14 cellular contexts compared by ENCODE assay signal in the genomic region with DNA sequence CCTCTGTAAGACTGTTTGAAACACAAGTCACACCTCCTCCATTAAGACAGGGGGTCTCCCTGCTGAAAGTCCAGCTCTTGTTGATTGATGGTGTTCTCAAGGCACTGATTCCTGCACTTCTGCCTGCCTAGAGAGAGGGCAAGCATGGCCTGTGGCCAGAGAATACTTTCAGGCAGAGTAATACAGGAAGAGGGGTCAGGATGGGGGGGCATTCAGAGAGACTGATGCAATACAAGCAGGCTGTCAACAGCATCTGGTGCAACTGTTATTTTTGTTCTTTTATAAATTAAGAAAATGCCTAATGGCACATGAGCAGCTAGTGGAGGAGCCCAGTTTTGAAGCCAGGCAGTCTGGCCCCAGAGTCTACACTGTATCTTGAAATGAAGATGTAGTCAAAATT.
DNase-seq lines count a peak whose midpoint lies in the region; ATAC-seq and TF ChIP-seq lines count a peak whose summit lies in the region.
"Had no signal": no experiment of that assay in that cellular context is flagged by ENCODE, and none has a peak within 500 bp of the region (broad histone marks: within the 10 kb centered on the region; RNA-seq: fewer than 3 reads in every experiment).

No MANE protein-coding gene starts in this region.

- no peak for ATAC-seq in aorta (ENCODE audit: low FRiP score)
- ATAC-seq: effector memory CD8-positive, alpha-beta T cell had no signal

- intact Hi-C loops in aorta (cut with DNase I), result no loop called here

- no peak overlapping the region for H3K27ac ChIP-seq in GM23248
- H3K27ac ChIP-seq in aorta (ENCODE audit: low read depth in 1 of 2, low read length in 2 of 2), result no peak overlapping the region
- H3K27ac ChIP-seq: suprapubic skin had no signal

- TF ChIP-seq CTCF in fibroblast of mammary gland (conservative IDR thresholded peaks at IDR 0.05; ENCODE audit: control insufficient read depth, insufficient read depth, low read depth, low read length), result no peak

- H3K4me3 ChIP-seq in GM23248, result no peak overlapping the region
- no peak overlapping the region for H3K4me3 ChIP-seq in fibroblast of mammary gland (ENCODE audit: control insufficient read depth, low read depth, low read length)
- no peak overlapping the region for H3K4me3 ChIP-seq in aorta (ENCODE audit: low read length in 2 of 2)
- H3K4me3 ChIP-seq: suprapubic skin had no signal

- in situ Hi-C loops in GM23248 (cut with MboI), result no loop called here

- H3K9me3 ChIP-seq in GM23248 (ENCODE audit: low read depth) (no peaks in the 10 kb centered on the region), aorta (ENCODE audit: control insufficient read depth, low read length) (no peaks in the 10 kb centered on the region)
- H3K9me3 ChIP-seq: suprapubic skin had no signal

- no peaks in the 10 kb centered on the region for H4K20me1 ChIP-seq in GM23248 (ENCODE audit: insufficient read depth)

- H3K4me2 ChIP-seq in GM23248 (ENCODE audit: unreplicated experiment), result no peak overlapping the region

- H3K79me2 ChIP-seq in GM23248 (ENCODE audit: insufficient read depth), result no peaks in the 10 kb centered on the region

- no peaks in the 10 kb centered on the region for H3K9me2 ChIP-seq in GM23248 (ENCODE audit: insufficient read depth)

- no peaks in the 10 kb centered on the region for H3K4me1 ChIP-seq in GM23248 (ENCODE audit: insufficient read depth)
- H3K4me1 ChIP-seq in aorta (ENCODE audit: control insufficient read depth in 1 of 2, insufficient read depth in 2 of 2, low read length in 2 of 2), result no peaks in the 10 kb centered on the region
- H3K4me1 ChIP-seq: suprapubic skin had no signal

- no peaks in the 10 kb centered on the region for H3K36me3 ChIP-seq in GM23248 (ENCODE audit: low read depth)
- H3K36me3 ChIP-seq in aorta (ENCODE audit: control insufficient read depth in 1 of 2, insufficient read depth in 2 of 2, low read length in 1 of 2), result no peaks in the 10 kb centered on the region
- H3K36me3 ChIP-seq: suprapubic skin had no signal

- H3F3A ChIP-seq in GM23248 (ENCODE audit: insufficient read depth), result no peaks in the 10 kb centered on the region

- no peaks in the 10 kb centered on the region for H3K27me3 ChIP-seq in GM23248 (replicated peaks; ENCODE audit: insufficient read depth)
- no peaks in the 10 kb centered on the region for H3K27me3 ChIP-seq in aorta (ENCODE audit: control insufficient read depth in 1 of 2, insufficient read depth in 2 of 2, low read length in 1 of 2)
- H3K27me3 ChIP-seq: suprapubic skin had no signal

- no peak overlapping the region for H2AFZ ChIP-seq in GM23248

- no peak overlapping the region for H3K9ac ChIP-seq in GM23248

- DNase-seq in GM23248, result peak; percentile 2
- peak; percentile 3 for DNase-seq in RPMI7951 (ENCODE audit: low read depth)
- peak; percentile 63 for DNase-seq in fibroblast of mammary gland (ENCODE audit: low read depth)
- DNase-seq in renal cortical epithelial cell (ENCODE audit: low read depth), result peak; percentile 89
- no peak for DNase-seq in aorta
- DNase-seq in activated CD4-positive, CD25-positive, alpha-beta regulatory T cell treated with anti-CD3 and anti-CD28 coated beads, Interleukin-2, amount 50 U/mL, for 72 hours, result no peak
- no peak for DNase-seq in HuH-7 (ENCODE audit: low spot score)
- DNase-seq: activated gamma-delta T cell; CD4-positive, alpha-beta T cell; effector memory CD8-positive, alpha-beta T cell; GDM1; islet precursor cell; MV-4-11 had no signal

Comparison
In these comparisons a context has a peak if more than half of its experiments do, and no peak if none do; other contexts are left out.
1. DNase-seq: peak in GM23248 (single experiment), RPMI7951 (single experiment), fibroblast of mammary gland (single experiment) and renal cortical epithelial cell (single experiment); none in aorta (0 of 2), activated CD4-positive, CD25-positive, alpha-beta regulatory T cell treated with anti-CD3 and anti-CD28 coated beads, Interleukin-2, amount 50 U/mL, for 72 hours (single experiment) and HuH-7 (single experiment).